In the genomic region with DNA sequence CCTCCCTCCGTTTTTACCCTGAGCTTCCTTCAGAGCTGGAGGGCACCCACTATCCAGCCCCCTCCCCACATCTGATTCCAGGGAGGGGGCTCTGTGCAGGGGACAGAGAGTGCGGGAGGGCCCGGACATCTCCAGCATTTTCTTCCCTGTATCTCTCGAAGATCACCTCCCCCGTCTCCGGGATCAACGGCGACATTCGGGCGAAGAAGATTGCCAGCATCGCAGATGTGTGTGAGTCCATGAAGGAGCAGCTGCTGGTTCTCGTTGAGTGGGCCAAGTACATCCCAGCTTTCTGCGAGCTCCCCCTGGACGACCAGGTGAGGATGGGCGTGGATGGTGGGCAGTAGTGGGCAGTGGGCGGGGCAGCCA, we compare ENCODE assay signal across 1 cellular context.
TF ChIP-seq lines count a peak whose summit lies in the region.

No MANE protein-coding gene starts in this region.

TF ChIP-seq in HepG2, 621 proteins besides CTCF, POLR2A, EP300 and RAD21 (continued from another document):
- TF ChIP-seq, protein P1, sequence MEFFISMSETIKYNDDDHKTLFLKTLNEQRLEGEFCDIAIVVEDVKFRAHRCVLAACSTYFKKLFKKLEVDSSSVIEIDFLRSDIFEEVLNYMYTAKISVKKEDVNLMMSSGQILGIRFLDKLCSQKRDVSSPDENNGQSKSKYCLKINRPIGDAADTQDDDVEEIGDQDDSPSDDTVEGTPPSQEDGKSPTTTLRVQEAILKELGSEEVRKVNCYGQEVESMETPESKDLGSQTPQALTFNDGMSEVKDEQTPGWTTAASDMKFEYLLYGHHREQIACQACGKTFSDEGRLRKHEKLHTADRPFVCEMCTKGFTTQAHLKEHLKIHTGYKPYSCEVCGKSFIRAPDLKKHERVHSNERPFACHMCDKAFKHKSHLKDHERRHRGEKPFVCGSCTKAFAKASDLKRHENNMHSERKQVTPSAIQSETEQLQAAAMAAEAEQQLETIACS (CRISPR knock-in tag; IDR thresholded peaks at IDR 0.05), result no peak
- TF ChIP-seq ARNT2 (CRISPR knock-in tag; IDR thresholded peaks at IDR 0.05; ENCODE audit: low read depth), result peak; percentile 33; the same call in 1 of the 2 replicates
- TF ChIP-seq ZFY (CRISPR knock-in tag; IDR thresholded peaks at IDR 0.05), result 0 out of 2 replicates have a peak, but pooled peaks have one; percentile 3
- TF ChIP-seq, protein P2, sequence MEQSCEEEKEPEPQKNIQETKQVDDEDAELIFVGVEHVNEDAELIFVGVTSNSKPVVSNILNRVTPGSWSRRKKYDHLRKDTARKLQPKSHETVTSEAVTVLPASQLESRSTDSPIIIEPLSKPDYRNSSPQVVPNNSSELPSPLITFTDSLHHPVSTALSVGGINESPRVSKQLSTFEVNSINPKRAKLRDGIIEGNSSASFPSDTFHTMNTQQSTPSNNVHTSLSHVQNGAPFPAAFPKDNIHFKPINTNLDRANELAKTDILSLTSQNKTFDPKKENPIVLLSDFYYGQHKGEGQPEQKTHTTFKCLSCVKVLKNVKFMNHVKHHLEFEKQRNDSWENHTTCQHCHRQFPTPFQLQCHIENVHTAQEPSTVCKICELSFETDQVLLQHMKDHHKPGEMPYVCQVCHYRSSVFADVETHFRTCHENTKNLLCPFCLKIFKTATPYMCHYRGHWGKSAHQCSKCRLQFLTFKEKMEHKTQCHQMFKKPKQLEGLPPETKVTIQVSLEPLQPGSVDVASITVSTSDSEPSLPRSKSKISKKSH (CRISPR knock-in tag; IDR thresholded peaks at IDR 0.05; ENCODE audit: borderline replicate concordance), result 0 out of 2 replicates have a peak, but pooled peaks have one; percentile 58
- TF ChIP-seq, protein P3, sequence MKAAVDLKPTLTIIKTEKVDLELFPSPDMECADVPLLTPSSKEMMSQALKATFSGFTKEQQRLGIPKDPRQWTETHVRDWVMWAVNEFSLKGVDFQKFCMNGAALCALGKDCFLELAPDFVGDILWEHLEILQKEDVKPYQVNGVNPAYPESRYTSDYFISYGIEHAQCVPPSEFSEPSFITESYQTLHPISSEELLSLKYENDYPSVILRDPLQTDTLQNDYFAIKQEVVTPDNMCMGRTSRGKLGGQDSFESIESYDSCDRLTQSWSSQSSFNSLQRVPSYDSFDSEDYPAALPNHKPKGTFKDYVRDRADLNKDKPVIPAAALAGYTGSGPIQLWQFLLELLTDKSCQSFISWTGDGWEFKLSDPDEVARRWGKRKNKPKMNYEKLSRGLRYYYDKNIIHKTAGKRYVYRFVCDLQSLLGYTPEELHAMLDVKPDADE (CRISPR knock-in tag; IDR thresholded peaks at IDR 0.05), result no peak
- no peak for TF ChIP-seq ZNF234 (CRISPR knock-in tag; conservative IDR thresholded peaks at IDR 0.05)
- no peak for TF ChIP-seq SATB2 (CRISPR knock-in tag; IDR thresholded peaks at IDR 0.05)
- TF ChIP-seq, protein P4, sequence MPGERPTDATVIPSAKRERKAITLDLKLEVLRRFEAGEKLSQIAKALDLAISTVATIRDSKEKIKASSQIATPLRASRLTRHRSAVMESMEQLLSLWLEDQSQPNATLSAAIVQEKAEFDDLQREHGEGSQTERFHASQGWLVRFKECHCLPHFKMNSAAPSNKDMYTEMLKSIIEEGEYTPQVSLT (CRISPR knock-in tag; IDR thresholded peaks at IDR 0.05; ENCODE audit: borderline replicate concordance, low read depth), result no peak
- peak; percentile 57 for TF ChIP-seq AGO1 (IDR thresholded peaks at IDR 0.05; ENCODE audit: low read depth, low read length, poor library complexity, severe bottlenecking)
- TF ChIP-seq ZNF841 (CRISPR knock-in tag; IDR thresholded peaks at IDR 0.05; ENCODE audit: borderline replicate concordance), result no peak
- TF ChIP-seq ZNF605 (CRISPR knock-in tag; IDR thresholded peaks at IDR 0.05), result no peak
- TF ChIP-seq HES4 (CRISPR knock-in tag; IDR thresholded peaks at IDR 0.05; ENCODE audit: borderline replicate concordance), result no peak
- peak; percentile 67; the same call in 1 of the 2 replicates for TF ChIP-seq NRL (CRISPR knock-in tag; IDR thresholded peaks at IDR 0.05; ENCODE audit: borderline replicate concordance)
- TF ChIP-seq ZNF816 (CRISPR knock-in tag; IDR thresholded peaks at IDR 0.05; ENCODE audit: borderline replicate concordance), result 0 out of 2 replicates have a peak, but pooled peaks have one; percentile 18
- TF ChIP-seq, protein P5, sequence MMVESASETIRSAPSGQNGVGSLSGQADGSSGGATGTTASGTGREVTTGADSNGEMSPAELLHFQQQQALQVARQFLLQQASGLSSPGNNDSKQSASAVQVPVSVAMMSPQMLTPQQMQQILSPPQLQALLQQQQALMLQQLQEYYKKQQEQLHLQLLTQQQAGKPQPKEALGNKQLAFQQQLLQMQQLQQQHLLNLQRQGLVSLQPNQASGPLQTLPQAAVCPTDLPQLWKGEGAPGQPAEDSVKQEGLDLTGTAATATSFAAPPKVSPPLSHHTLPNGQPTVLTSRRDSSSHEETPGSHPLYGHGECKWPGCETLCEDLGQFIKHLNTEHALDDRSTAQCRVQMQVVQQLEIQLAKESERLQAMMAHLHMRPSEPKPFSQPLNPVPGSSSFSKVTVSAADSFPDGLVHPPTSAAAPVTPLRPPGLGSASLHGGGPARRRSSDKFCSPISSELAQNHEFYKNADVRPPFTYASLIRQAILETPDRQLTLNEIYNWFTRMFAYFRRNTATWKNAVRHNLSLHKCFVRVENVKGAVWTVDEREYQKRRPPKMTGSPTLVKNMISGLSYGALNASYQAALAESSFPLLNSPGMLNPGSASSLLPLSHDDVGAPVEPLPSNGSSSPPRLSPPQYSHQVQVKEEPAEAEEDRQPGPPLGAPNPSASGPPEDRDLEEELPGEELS (CRISPR knock-in tag; IDR thresholded peaks at IDR 0.05), result no peak
- TF ChIP-seq, protein P6, sequence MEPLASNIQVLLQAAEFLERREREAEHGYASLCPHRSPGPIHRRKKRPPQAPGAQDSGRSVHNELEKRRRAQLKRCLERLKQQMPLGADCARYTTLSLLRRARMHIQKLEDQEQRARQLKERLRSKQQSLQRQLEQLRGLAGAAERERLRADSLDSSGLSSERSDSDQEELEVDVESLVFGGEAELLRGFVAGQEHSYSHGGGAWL (CRISPR knock-in tag; IDR thresholded peaks at IDR 0.05), result 0 out of 2 replicates have a peak, but pooled peaks have one; percentile 44
- peak; percentile 25; the same call in 1 of the 2 replicates for TF ChIP-seq PAF1 (CRISPR knock-in tag; IDR thresholded peaks at IDR 0.05)
- TF ChIP-seq ZNF564 (CRISPR knock-in tag; IDR thresholded peaks at IDR 0.05), result no peak
- TF ChIP-seq, protein P7, sequence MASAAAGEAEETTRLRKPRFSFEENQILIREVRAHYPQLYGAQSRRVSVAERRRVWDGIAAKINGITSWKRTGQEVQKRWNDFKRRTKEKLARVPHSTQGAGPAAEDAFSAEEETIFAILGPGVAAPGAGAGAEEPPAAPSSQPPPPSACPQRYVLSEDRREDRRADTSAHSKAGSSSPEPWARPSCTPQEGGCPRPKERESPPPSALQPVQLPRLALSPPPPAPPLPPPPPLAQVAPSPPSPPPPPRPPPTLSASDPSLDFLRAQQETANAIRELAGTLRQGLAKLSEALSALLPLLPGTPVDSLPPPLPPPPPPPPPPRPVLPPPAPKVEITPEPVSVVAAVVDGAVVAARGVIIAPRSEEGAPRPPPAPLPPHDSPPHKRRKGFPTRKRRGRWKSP (CRISPR knock-in tag; IDR thresholded peaks at IDR 0.05), result 0 out of 2 replicates have a peak, but pooled peaks have one; percentile 8
- no peak for TF ChIP-seq ZBTB21 (CRISPR knock-in tag; IDR thresholded peaks at IDR 0.05)
- 0 out of 2 replicates have a peak, but pooled peaks have one; percentile 73 for TF ChIP-seq CC2D1A (CRISPR knock-in tag; IDR thresholded peaks at IDR 0.05)
- TF ChIP-seq, protein P8, sequence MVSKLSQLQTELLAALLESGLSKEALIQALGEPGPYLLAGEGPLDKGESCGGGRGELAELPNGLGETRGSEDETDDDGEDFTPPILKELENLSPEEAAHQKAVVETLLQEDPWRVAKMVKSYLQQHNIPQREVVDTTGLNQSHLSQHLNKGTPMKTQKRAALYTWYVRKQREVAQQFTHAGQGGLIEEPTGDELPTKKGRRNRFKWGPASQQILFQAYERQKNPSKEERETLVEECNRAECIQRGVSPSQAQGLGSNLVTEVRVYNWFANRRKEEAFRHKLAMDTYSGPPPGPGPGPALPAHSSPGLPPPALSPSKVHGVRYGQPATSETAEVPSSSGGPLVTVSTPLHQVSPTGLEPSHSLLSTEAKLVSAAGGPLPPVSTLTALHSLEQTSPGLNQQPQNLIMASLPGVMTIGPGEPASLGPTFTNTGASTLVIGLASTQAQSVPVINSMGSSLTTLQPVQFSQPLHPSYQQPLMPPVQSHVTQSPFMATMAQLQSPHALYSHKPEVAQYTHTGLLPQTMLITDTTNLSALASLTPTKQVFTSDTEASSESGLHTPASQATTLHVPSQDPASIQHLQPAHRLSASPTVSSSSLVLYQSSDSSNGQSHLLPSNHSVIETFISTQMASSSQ (IDR thresholded peaks at IDR 0.05; ENCODE audit: low read depth), result no peak
- TF ChIP-seq, protein P8 (CRISPR knock-in tag; IDR thresholded peaks at IDR 0.05; ENCODE audit: borderline replicate concordance), result no peak
- TF ChIP-seq, protein P9, sequence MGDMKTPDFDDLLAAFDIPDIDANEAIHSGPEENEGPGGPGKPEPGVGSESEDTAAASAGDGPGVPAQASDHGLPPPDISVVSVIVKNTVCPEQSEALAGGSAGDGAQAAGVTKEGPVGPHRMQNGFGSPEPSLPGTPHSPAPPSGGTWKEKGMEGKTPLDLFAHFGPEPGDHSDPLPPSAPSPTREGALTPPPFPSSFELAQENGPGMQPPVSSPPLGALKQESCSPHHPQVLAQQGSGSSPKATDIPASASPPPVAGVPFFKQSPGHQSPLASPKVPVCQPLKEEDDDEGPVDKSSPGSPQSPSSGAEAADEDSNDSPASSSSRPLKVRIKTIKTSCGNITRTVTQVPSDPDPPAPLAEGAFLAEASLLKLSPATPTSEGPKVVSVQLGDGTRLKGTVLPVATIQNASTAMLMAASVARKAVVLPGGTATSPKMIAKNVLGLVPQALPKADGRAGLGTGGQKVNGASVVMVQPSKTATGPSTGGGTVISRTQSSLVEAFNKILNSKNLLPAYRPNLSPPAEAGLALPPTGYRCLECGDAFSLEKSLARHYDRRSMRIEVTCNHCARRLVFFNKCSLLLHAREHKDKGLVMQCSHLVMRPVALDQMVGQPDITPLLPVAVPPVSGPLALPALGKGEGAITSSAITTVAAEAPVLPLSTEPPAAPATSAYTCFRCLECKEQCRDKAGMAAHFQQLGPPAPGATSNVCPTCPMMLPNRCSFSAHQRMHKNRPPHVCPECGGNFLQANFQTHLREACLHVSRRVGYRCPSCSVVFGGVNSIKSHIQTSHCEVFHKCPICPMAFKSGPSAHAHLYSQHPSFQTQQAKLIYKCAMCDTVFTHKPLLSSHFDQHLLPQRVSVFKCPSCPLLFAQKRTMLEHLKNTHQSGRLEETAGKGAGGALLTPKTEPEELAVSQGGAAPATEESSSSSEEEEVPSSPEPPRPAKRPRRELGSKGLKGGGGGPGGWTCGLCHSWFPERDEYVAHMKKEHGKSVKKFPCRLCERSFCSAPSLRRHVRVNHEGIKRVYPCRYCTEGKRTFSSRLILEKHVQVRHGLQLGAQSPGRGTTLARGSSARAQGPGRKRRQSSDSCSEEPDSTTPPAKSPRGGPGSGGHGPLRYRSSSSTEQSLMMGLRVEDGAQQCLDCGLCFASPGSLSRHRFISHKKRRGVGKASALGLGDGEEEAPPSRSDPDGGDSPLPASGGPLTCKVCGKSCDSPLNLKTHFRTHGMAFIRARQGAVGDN (CRISPR knock-in tag; IDR thresholded peaks at IDR 0.05), result peak; percentile 44
- 0 out of 2 replicates have a peak, but pooled peaks have one; percentile 2 for TF ChIP-seq MIXL1 (CRISPR knock-in tag; IDR thresholded peaks at IDR 0.05)
- TF ChIP-seq ZNF607 (CRISPR knock-in tag; IDR thresholded peaks at IDR 0.05; ENCODE audit: borderline replicate concordance), result no peak
- TF ChIP-seq ZNF570 (CRISPR knock-in tag; IDR thresholded peaks at IDR 0.05; ENCODE audit: borderline replicate concordance), result no peak
TF ChIP-seq in HepG2: peak in this region for 27.
